1 cellular context compared by ENCODE assay signal in genomic region chr19:8158411-8159074, GRCh38.
TF ChIP-seq lines count a peak whose summit lies in the region.

No MANE protein-coding gene starts in this region.

TF ChIP-seq in K562, 482 proteins besides CTCF, POLR2A, EP300 and RAD21 (continued from another document and continues in another):
- TF ChIP-seq BCL6 (CRISPR knock-in tag; IDR thresholded peaks at IDR 0.05) = no peak
- TF ChIP-seq ESRRA (IDR thresholded peaks at IDR 0.05; ENCODE audit: borderline replicate concordance, low read depth) = peak; percentile 21; the same call in 1 of the 2 replicates
- no peak for TF ChIP-seq ZHX1 (conservative IDR thresholded peaks at IDR 0.05; ENCODE audit: low read length)
- no peak for TF ChIP-seq PHB2 (IDR thresholded peaks at IDR 0.05; ENCODE audit: low read depth)
- 0 out of 2 replicates have a peak, but pooled peaks have one; percentile 39 for TF ChIP-seq CXXC5 (CRISPR knock-in tag; IDR thresholded peaks at IDR 0.05)
- TF ChIP-seq RB1 (IDR thresholded peaks at IDR 0.05; ENCODE audit: low read depth) = peak; percentile 80
- peak; percentile 20; the same call in 1 of the 2 replicates for TF ChIP-seq ARID1B (IDR thresholded peaks at IDR 0.05)
- TF ChIP-seq ZNF140 (CRISPR knock-in tag; IDR thresholded peaks at IDR 0.05) = no peak
- TF ChIP-seq ZNF407 (IDR thresholded peaks at IDR 0.05; ENCODE audit: low read depth) = no peak
- TF ChIP-seq MLX (CRISPR knock-in tag; conservative IDR thresholded peaks at IDR 0.05) = no peak
- TF ChIP-seq CBX1 (IDR thresholded peaks at IDR 0.05; ENCODE audit: low read depth) = peak; percentile 98; the same call in 1 of the 2 replicates
- TF ChIP-seq MXD1 (CRISPR knock-in tag; IDR thresholded peaks at IDR 0.05; ENCODE audit: borderline replicate concordance, poor library complexity, severe bottlenecking) = no peak
- no peak for TF ChIP-seq ESRRB (CRISPR knock-in tag; IDR thresholded peaks at IDR 0.05; ENCODE audit: borderline replicate concordance)
- no peak for TF ChIP-seq ZNF133 (CRISPR knock-in tag; IDR thresholded peaks at IDR 0.05)
- no peak for TF ChIP-seq SLC30A9 (CRISPR knock-in tag; IDR thresholded peaks at IDR 0.05)
- no peak for TF ChIP-seq ZZZ3 (IDR thresholded peaks at IDR 0.05)
- peak; percentile 54 for TF ChIP-seq PHF20 (IDR thresholded peaks at IDR 0.05; ENCODE audit: partially characterized antibody)
- no peak for TF ChIP-seq ZNF444 (CRISPR knock-in tag; IDR thresholded peaks at IDR 0.05)
- no peak for TF ChIP-seq ZNF668 (CRISPR knock-in tag; IDR thresholded peaks at IDR 0.05)
- no peak for TF ChIP-seq PYGO2 (tag; IDR thresholded peaks at IDR 0.05)
- TF ChIP-seq TCF7 (IDR thresholded peaks at IDR 0.05; ENCODE audit: borderline replicate concordance) = no peak
- no peak for TF ChIP-seq NKRF (IDR thresholded peaks at IDR 0.05; ENCODE audit: borderline replicate concordance)
- no peak for TF ChIP-seq RBM17 (IDR thresholded peaks at IDR 0.05; ENCODE audit: borderline replicate concordance, low read depth, low read length)
- TF ChIP-seq AFF4 (CRISPR knock-in tag; IDR thresholded peaks at IDR 0.05) = no peak
- no peak for TF ChIP-seq UBTF (IDR thresholded peaks at IDR 0.05; ENCODE audit: borderline replicate concordance in 1 of 2, low read depth in 2 of 2, low read length in 2 of 2)
- no peak for TF ChIP-seq MYNN (IDR thresholded peaks at IDR 0.05)
- no peak for TF ChIP-seq MYNN (CRISPR knock-in tag; IDR thresholded peaks at IDR 0.05)
- TF ChIP-seq ZNF124 (CRISPR knock-in tag; IDR thresholded peaks at IDR 0.05) = no peak
- no peak for TF ChIP-seq CREB1 (IDR thresholded peaks at IDR 0.05)
- 0 out of 2 replicates have a peak, but pooled peaks have one; percentile 19 for TF ChIP-seq CREB1 (CRISPR knock-in tag; IDR thresholded peaks at IDR 0.05)
- no peak for TF ChIP-seq NR1H2 (CRISPR knock-in tag; IDR thresholded peaks at IDR 0.05)
- no peak for TF ChIP-seq DLX4 (CRISPR knock-in tag; IDR thresholded peaks at IDR 0.05)
- no peak for TF ChIP-seq TEAD1 (CRISPR knock-in tag; IDR thresholded peaks at IDR 0.05)
- TF ChIP-seq ZNF766 (CRISPR knock-in tag; conservative IDR thresholded peaks at IDR 0.05) = no peak
- TF ChIP-seq BCOR (IDR thresholded peaks at IDR 0.05) = peak; percentile 99
- no peak for TF ChIP-seq GATA2 (CRISPR knock-in tag; IDR thresholded peaks at IDR 0.05)
- TF ChIP-seq ZNF77 (CRISPR knock-in tag; IDR thresholded peaks at IDR 0.05) = no peak
- no peak for TF ChIP-seq PHB (CRISPR knock-in tag; IDR thresholded peaks at IDR 0.05)
- no peak for TF ChIP-seq FOSL1 (tag; conservative IDR thresholded peaks at IDR 0.05)
- TF ChIP-seq ZNF408 (CRISPR knock-in tag; IDR thresholded peaks at IDR 0.05; ENCODE audit: low read depth) = no peak
- peak; percentile 83; the same call in 1 of the 2 replicates for TF ChIP-seq HDGF (IDR thresholded peaks at IDR 0.05)
- no peak for TF ChIP-seq E2F6 (IDR thresholded peaks at IDR 0.05; ENCODE audit: borderline replicate concordance in 1 of 2, extremely low read depth in 1 of 2, insufficient read depth in 1 of 2, insufficient read length in 1 of 2, low read depth in 1 of 2, low read length in 1 of 2, poor library complexity in 1 of 2, severe bottlenecking in 1 of 2)
- TF ChIP-seq TFAM (CRISPR knock-in tag; conservative IDR thresholded peaks at IDR 0.05) = no peak
- TF ChIP-seq ZFX (CRISPR knock-in tag; IDR thresholded peaks at IDR 0.05) = no peak
